ENCODE assay signal across 19 cellular contexts in the genomic region with DNA sequence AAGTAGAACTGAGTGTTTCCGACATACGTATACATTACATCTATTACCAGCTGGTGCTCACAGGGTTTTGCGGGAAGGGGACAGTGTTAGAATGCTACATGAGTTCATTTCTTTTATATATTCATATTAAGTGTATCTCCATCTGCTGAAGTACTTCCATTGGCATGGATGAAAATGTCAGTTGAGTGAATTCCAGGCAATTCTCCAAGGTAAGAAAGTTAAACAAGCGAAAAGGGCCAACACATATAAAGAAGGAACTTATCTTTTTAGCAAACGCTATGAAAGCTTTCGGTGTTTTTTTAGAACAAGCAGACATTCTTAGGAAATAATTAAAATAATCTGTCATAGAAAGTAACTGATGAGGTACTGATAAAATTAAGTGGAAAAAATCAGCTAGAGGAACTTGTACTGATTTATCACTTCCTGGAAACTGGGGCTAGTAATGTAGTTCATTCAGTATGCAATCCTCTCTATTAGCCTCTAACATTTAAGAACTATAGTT. TPM values are rescaled to one million over a fixed set of nuclear protein-coding genes. Genes with fewer than 3 reads are reported as not detected.
DNase-seq lines count a peak whose midpoint lies in the region; ATAC-seq and TF ChIP-seq lines count a peak whose summit lies in the region.
"Had no signal": no experiment of that assay in that cellular context is flagged by ENCODE, and none has a peak within 500 bp of the region (broad histone marks: within the 10 kb centered on the region; RNA-seq: fewer than 3 reads in every experiment).

No MANE protein-coding gene starts in this region.

- no peaks in the 10 kb centered on the region for H3K27me3 Mint-ChIP-seq in stimulated activated naive CD8-positive, alpha-beta T cell treated with anti-CD3 and anti-CD28 coated beads, Interleukin-15, Interleukin-2, amounts not matched to agents 100 ng/mL and 50 ng/mL, for 24 hours
- H3K27me3 Mint-ChIP-seq in stimulated activated naive CD8-positive, alpha-beta T cell treated with anti-CD3 and anti-CD28 coated beads, Interleukin-15, amount 100 ng/mL, for 72 hours: no peaks in the 10 kb centered on the region
- no peaks in the 10 kb centered on the region for H3K27me3 Mint-ChIP-seq in Calu3 (ENCODE audit: unreplicated experiment)
- H3K27me3 Mint-ChIP-seq: activated CD4-positive, alpha-beta T cell treated with anti-CD3 and anti-CD28 coated beads, Interleukin-2, amount 10 ng/mL, durations not matched to agents 24 days and 14 days had no signal

- H3K18ac ChIP-seq in mesendoderm (ENCODE audit: low read length): no peak overlapping the region

- peaks cover 42% of the 10 kb centered on the region for H3K4me1 Mint-ChIP-seq in stimulated activated naive CD8-positive, alpha-beta T cell treated with anti-CD3 and anti-CD28 coated beads, Interleukin-15, Interleukin-2, amounts not matched to agents 100 ng/mL and 50 ng/mL, for 24 hours (ENCODE audit: low read depth)
- H3K4me1 Mint-ChIP-seq in stimulated activated naive CD8-positive, alpha-beta T cell treated with anti-CD3 and anti-CD28 coated beads, Interleukin-15, amount 100 ng/mL, for 72 hours: peaks cover 28% of the 10 kb centered on the region
- no peaks in the 10 kb centered on the region for H3K4me1 Mint-ChIP-seq in Calu3 (ENCODE audit: low read depth, unreplicated experiment)

- H3K4me3 ChIP-seq in adipocyte (ENCODE audit: low read length) (no peak overlapping the region), aorta (ENCODE audit: low read length in 2 of 2) (peak overlapping the region in 1 of 2 donors; percentile 3), mesendoderm (ENCODE audit: low read length) (no peak overlapping the region)
- H3K4me3 ChIP-seq: adrenal gland, PC-9, SJSA1, suprapubic skin had no signal

- ATAC-seq in stimulated activated naive CD8-positive, alpha-beta T cell treated with anti-CD3 and anti-CD28 coated beads, Interleukin-15, amount 100 ng/mL, for 72 hours: no peak
- ATAC-seq in aorta (ENCODE audit: low FRiP score) (peak; percentile 40), HG03097 (IDR thresholded peaks at IDR 0.05; ENCODE audit: low FRiP score, unreplicated experiment) (no peak)

- H3K36me3 Mint-ChIP-seq in stimulated activated naive CD8-positive, alpha-beta T cell treated with anti-CD3 and anti-CD28 coated beads, Interleukin-15, Interleukin-2, amounts not matched to agents 100 ng/mL and 50 ng/mL, for 24 hours (ENCODE audit: low read depth): peaks cover 38% of the 10 kb centered on the region
- peaks cover under 1% of the 10 kb centered on the region for H3K36me3 Mint-ChIP-seq in Calu3 (ENCODE audit: insufficient read depth, unreplicated experiment)

- no peak overlapping the region for H4K5ac ChIP-seq in mesendoderm (ENCODE audit: low read length)

- H3K23ac ChIP-seq in mesendoderm (ENCODE audit: low read length): no peak overlapping the region

- no peak for TF ChIP-seq CTCF in Calu3 (IDR thresholded peaks at IDR 0.05; ENCODE audit: unreplicated experiment)

- peak overlapping the region; percentile 5 for H3K9ac ChIP-seq in adipocyte (ENCODE audit: low read length)
- no peak overlapping the region for H3K9ac ChIP-seq in mesendoderm (ENCODE audit: low read length)

- no peaks in the 10 kb centered on the region for H3K9me3 Mint-ChIP-seq in stimulated activated naive CD8-positive, alpha-beta T cell treated with anti-CD3 and anti-CD28 coated beads, Interleukin-15, Interleukin-2, amounts not matched to agents 100 ng/mL and 50 ng/mL, for 24 hours
- no peaks in the 10 kb centered on the region for H3K9me3 Mint-ChIP-seq in stimulated activated naive CD8-positive, alpha-beta T cell treated with anti-CD3 and anti-CD28 coated beads, Interleukin-15, amount 100 ng/mL, for 72 hours
- H3K9me3 Mint-ChIP-seq in Calu3 (ENCODE audit: low read depth, unreplicated experiment): no peaks in the 10 kb centered on the region
- H3K9me3 Mint-ChIP-seq: activated CD4-positive, alpha-beta T cell treated with anti-CD3 and anti-CD28 coated beads, Interleukin-2, amount 10 ng/mL, durations not matched to agents 24 days and 14 days had no signal

- peaks cover 3% of the 10 kb centered on the region for H3K79me1 ChIP-seq in mesendoderm (ENCODE audit: low read length)

- H3K4me3 Mint-ChIP-seq in stimulated activated naive CD8-positive, alpha-beta T cell treated with anti-CD3 and anti-CD28 coated beads, Interleukin-15, Interleukin-2, amounts not matched to agents 100 ng/mL and 50 ng/mL, for 24 hours: peak overlapping the region; percentile 5
- H3K4me3 Mint-ChIP-seq in stimulated activated naive CD8-positive, alpha-beta T cell treated with anti-CD3 and anti-CD28 coated beads, Interleukin-15, amount 100 ng/mL, for 72 hours: no peak overlapping the region
- H3K4me3 Mint-ChIP-seq in Calu3 (ENCODE audit: low read depth, unreplicated experiment): no peak overlapping the region
- H3K4me3 Mint-ChIP-seq: activated CD4-positive, alpha-beta T cell treated with anti-CD3 and anti-CD28 coated beads, Interleukin-2, amount 10 ng/mL, durations not matched to agents 24 days and 14 days; neural crest cell had no signal

- H2BK15ac ChIP-seq in mesendoderm (replicated peaks; ENCODE audit: low read depth): no peak overlapping the region

- H3K27ac ChIP-seq in aorta (ENCODE audit: low read depth in 1 of 2, low read length in 2 of 2): no peak overlapping the region
- no peak overlapping the region for H3K27ac ChIP-seq in mesendoderm (ENCODE audit: low read depth, low read length)
- H3K27ac ChIP-seq: adrenal gland, PC-9, SJSA1, suprapubic skin had no signal

- H3K4ac ChIP-seq in mesendoderm (ENCODE audit: low read depth, low read length): no peak overlapping the region

- no peak overlapping the region for H2BK120ac ChIP-seq in mesendoderm (ENCODE audit: low read depth, low read length)

- H3K36me3 ChIP-seq in adipocyte (ENCODE audit: control insufficient read depth, insufficient read depth, low read length, severe bottlenecking): peaks cover 59% of the 10 kb centered on the region
- H3K36me3 ChIP-seq in aorta (ENCODE audit: control insufficient read depth in 1 of 2, insufficient read depth in 2 of 2, low read length in 1 of 2): no peaks in the 10 kb centered on the region
- no peaks in the 10 kb centered on the region for H3K36me3 ChIP-seq in mesendoderm (ENCODE audit: control insufficient read depth, insufficient read depth, low read length)
- H3K36me3 ChIP-seq: adrenal gland had no signal

- no peak overlapping the region for H2BK5ac ChIP-seq in mesendoderm (ENCODE audit: low read length)

- no peak for DNase-seq in stimulated activated naive CD8-positive, alpha-beta T cell treated with anti-CD3 and anti-CD28 coated beads, Interleukin-15, amount 100 ng/mL, for 72 hours
- DNase-seq in adipocyte (ENCODE audit: low read depth): peak; percentile 4
- peak; percentile 10 for DNase-seq in left kidney (ENCODE audit: low read depth, low spot score)
- no peak for DNase-seq in aorta
- DNase-seq in Calu3: no peak
- no peak for DNase-seq in mesendoderm
- DNase-seq: activated CD4-positive, alpha-beta T cell treated with anti-CD3 and anti-CD28 coated beads, Interleukin-2, amount 10 ng/mL, durations not matched to agents 24 days and 14 days; activated T-cell treated with anti-CD3 and anti-CD28 coated beads, Interleukin-2, amount 50 U/mL, for 48 hours; adrenal gland; DMS 273 treated with DMSO at 0.1 percent for 48 hours; MM.1S; NCI-H2081; PC-9; T-helper 9 cell had no signal

- H3K79me2 ChIP-seq in mesendoderm (ENCODE audit: control insufficient read depth, insufficient read depth, low read length): no peaks in the 10 kb centered on the region

- H3K9me3 ChIP-seq in adipocyte (ENCODE audit: control insufficient read depth, low read length) (no peaks in the 10 kb centered on the region), aorta (ENCODE audit: control insufficient read depth, low read length) (no peaks in the 10 kb centered on the region)
- H3K9me3 ChIP-seq: adrenal gland, SJSA1, suprapubic skin had no signal

- BruUV-seq in Calu3 (replicated peaks; lab: Mats Ljungman, UMichigan): no TSS peak

- intact Hi-C loops in aorta (cut with DNase I): loop anchor here (5.0 kb wide), 2 partner anchors 34 to 236 kb away; a partner anchor contains a TSS
- intact Hi-C loops in Calu3 (cut with micrococcal nuclease; ENCODE audit: unreplicated experiment): loop anchor here (5.0 kb wide), 1 partner anchor 236 kb away; no protein-coding TSS in a partner anchor

- H3K27ac Mint-ChIP-seq in stimulated activated naive CD8-positive, alpha-beta T cell treated with anti-CD3 and anti-CD28 coated beads, Interleukin-15, Interleukin-2, amounts not matched to agents 100 ng/mL and 50 ng/mL, for 24 hours: peak overlapping the region; percentile 55
- no peak overlapping the region for H3K27ac Mint-ChIP-seq in stimulated activated naive CD8-positive, alpha-beta T cell treated with anti-CD3 and anti-CD28 coated beads, Interleukin-15, amount 100 ng/mL, for 72 hours
- H3K27ac Mint-ChIP-seq in Calu3 (ENCODE audit: unreplicated experiment): no peak overlapping the region
- H3K27ac Mint-ChIP-seq: activated CD4-positive, alpha-beta T cell treated with anti-CD3 and anti-CD28 coated beads, Interleukin-2, amount 10 ng/mL, durations not matched to agents 24 days and 14 days had no signal

- 1 to 7% methylated on average over 6 of the region's 6 CpGs for WGBS in aorta, 2 donors
- no CpG with 5 or more reads among the region's 6 CpGs for WGBS in mesendoderm (ENCODE audit: extremely low coverage, insufficient coverage, low lambda C conversion rate)

- H3K4me1 ChIP-seq in adipocyte (ENCODE audit: control insufficient read depth, insufficient read depth, low read length) (peaks cover 24% of the 10 kb centered on the region), aorta (ENCODE audit: control insufficient read depth in 1 of 2, insufficient read depth in 2 of 2, low read length in 2 of 2) (no peaks in the 10 kb centered on the region), mesendoderm (ENCODE audit: control insufficient read depth, low read depth, low read length) (no peaks in the 10 kb centered on the region)

- H2AK5ac ChIP-seq in mesendoderm (ENCODE audit: low read length): no peak overlapping the region

- no peak overlapping the region for H3K4me2 ChIP-seq in mesendoderm (ENCODE audit: low read length)
- H3K4me2 ChIP-seq: PC-9 had no signal

- CTCF ChIA-PET in Calu3 (lab: Charles Lee): no interaction called here

- no peaks in the 10 kb centered on the region for H3K27me3 ChIP-seq in adipocyte (replicated peaks; ENCODE audit: control insufficient read depth, insufficient read depth, low read length)
- H3K27me3 ChIP-seq in aorta (ENCODE audit: control insufficient read depth in 1 of 2, insufficient read depth in 2 of 2, low read length in 1 of 2): no peaks in the 10 kb centered on the region
- no peaks in the 10 kb centered on the region for H3K27me3 ChIP-seq in mesendoderm (ENCODE audit: insufficient read depth, low read length, poor library complexity)
- H3K27me3 ChIP-seq: adrenal gland, SJSA1, suprapubic skin had no signal

- no peak overlapping the region for H3K56ac ChIP-seq in mesendoderm (ENCODE audit: low read length)

- H4K8ac ChIP-seq in mesendoderm (ENCODE audit: low read depth, low read length): no peak overlapping the region

RNA-seq across cellular contexts. Expression of a gene that starts 34.6 kb away (rescaled TPM):
- total RNA-seq in aorta: 10 to 100 TPM; 63.9 to 65.2 TPM
- polyA plus RNA-seq in aorta: 10 to 100 TPM; 60.3 to 60.7 TPM
- total RNA-seq in Calu3 (2022): 21.9 and 24.1 TPM in 2 replicates
- 15.7 TPM for polyA plus RNA-seq in mesendoderm (2013, experiment 1 of 2)
- polyA plus RNA-seq in mesendoderm (2013, experiment 2 of 2): 16.4 TPM

RNA-seq across cellular contexts. Expression of a gene that starts 42.2 kb away (rescaled TPM):
- total RNA-seq in aorta (10 to 100 TPM; 28.2 to 44.0 TPM), Calu3 (2022) (30.3 and 42.5 TPM in 2 replicates)
- polyA plus RNA-seq in aorta: 10 to 100 TPM; 32.8 to 49.0 TPM
- 73.5 TPM for polyA plus RNA-seq in mesendoderm (2013, experiment 1 of 2)
- 72.7 TPM for polyA plus RNA-seq in mesendoderm (2013, experiment 2 of 2)

Comparison
In these comparisons a context has a peak if more than half of its experiments do, and no peak if none do; other contexts are left out.
1. DNase-seq: peak in adipocyte (single experiment) and left kidney (single experiment); none in stimulated activated naive CD8-positive, alpha-beta T cell treated with anti-CD3 and anti-CD28 coated beads, Interleukin-15, amount 100 ng/mL, for 72 hours (0 of 2), aorta (0 of 2), Calu3 (single experiment) and mesendoderm (single experiment).